8 cellular contexts compared by ENCODE assay signal in the genomic region with DNA sequence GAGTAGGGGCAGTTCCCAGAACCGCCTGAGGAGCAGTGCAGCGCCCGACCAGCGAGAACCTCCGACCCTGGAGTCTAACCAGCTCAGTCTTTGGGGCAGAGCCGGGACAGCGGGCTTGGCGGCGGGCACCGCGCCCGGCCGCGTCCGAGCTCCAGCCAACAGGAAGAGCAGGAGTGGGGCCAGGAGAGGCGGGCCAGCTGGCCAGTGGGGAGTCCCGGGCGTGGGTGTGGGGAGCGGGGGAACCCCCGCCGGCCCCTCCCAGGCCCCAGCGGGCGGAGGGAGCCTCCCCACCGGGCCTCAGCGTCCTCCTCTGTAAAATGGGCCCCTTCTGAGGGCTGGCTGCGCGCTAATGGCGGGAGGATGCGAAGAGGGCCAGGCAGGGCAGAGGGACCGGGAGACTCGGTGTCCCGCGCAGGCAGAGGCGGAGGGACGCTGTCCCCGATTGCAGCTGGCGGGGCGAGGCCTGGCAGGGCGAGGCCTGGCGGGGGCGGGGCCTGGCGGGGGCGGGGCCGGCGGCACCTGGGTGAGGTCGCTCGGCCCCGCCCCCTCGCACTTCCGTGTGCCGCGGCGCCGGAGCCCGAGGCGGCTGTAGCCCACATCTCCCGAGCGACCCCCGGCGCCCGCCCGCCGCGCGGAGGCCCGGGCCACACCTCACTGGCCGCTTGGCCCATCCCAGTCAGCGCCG. TPM values are rescaled to one million over a fixed set of nuclear protein-coding genes. Genes with fewer than 3 reads are reported as not detected.
DNase-seq lines count a peak whose midpoint lies in the region; ATAC-seq lines count a peak whose summit lies in the region.

PRKCD (plus strand) TSS at position 550 of the 685 bp plus-strand sequence. CDS start 17,214 bp downstream, outside the sequence.

- H3K27ac ChIP-seq in cingulate gyrus (ENCODE audit: low read depth, low read length), result peak within 1 kb of the TSS; percentile 47

- ATAC-seq in HG02798 (IDR thresholded peaks at IDR 0.05; ENCODE audit: poor library complexity, unreplicated experiment) (peak; percentile 58), left colon (peak; percentile 62)

- intact Hi-C loops in left colon (cut with DNase I, micrococcal nuclease), result no loop called here

- peak; percentile 7 to 53 for DNase-seq in NCI-H524 (lab: John Stamatoyannopoulos, UW)
- no peak for DNase-seq in NCI-H524 treated with DMSO at 0.1 percent for 48 hours (lab: John Stamatoyannopoulos, UW)
- peak; percentile 25 to 30 for DNase-seq in NCI-H1930 (lab: John Stamatoyannopoulos, UW)
- DNase-seq in activated CD4-positive, alpha-beta T cell treated with anti-CD3 and anti-CD28 coated beads for 24 hours (ENCODE audit: low read depth in 2 of 2), result peak; percentile 61 to 70
- peak; percentile 85 to 88 for DNase-seq in left colon
- peak; percentile 72 to 80 for DNase-seq in stimulated activated CD4-positive, alpha-beta T cell treated with anti-CD3 and anti-CD28 coated beads, Interleukin-1b, Interleukin-23, amount 100 ng/mL, for 4 hours (ENCODE audit: low read depth in 2 of 2)

RNA-seq across cellular contexts. Expression of gene PRKCD, which starts in this region (rescaled TPM):
- total RNA-seq in left colon, result 10 to 100 TPM; 93.3 to 94.0 TPM
